Comparison of ENCODE assay signal across 18 cellular contexts in genomic region chr19:35160629-35161433, GRCh38. TPM values are rescaled to one million over a fixed set of nuclear protein-coding genes. Genes with fewer than 3 reads are reported as not detected.
A peak's percentile ranks its signal among the peaks of the same experiment; 100 is the strongest.
DNase-seq lines count a peak whose midpoint lies in the region; ATAC-seq and TF ChIP-seq lines count a peak whose summit lies in the region.
"Had no signal": no experiment of that assay in that cellular context is flagged by ENCODE, and none has a peak within 500 bp of the region (broad histone marks: within the 10 kb centered on the region; RNA-seq: fewer than 3 reads in every experiment).

No MANE protein-coding gene starts in this region.

- TF ChIP-seq POLR2A in HCT116 (IDR thresholded peaks at IDR 0.05; ENCODE audit: borderline replicate concordance, extremely low read depth, insufficient read depth, insufficient read length), result no peak

- peak; percentile 5 for DNase-seq in activated T-cell treated with anti-CD3 and anti-CD28 coated beads, Interleukin-2, amount 50 U/mL, for 1 hour
- no peak for DNase-seq in activated T-cell treated with anti-CD3 and anti-CD28 coated beads, Interleukin-2, amount 50 U/mL, for 4 hours
- no peak for DNase-seq in HCT116 (ENCODE audit: low read depth, low spot score)
- no peak for DNase-seq in naive thymus-derived CD4-positive, alpha-beta T cell
- DNase-seq in T-helper 1 cell, result no peak
- no peak for DNase-seq in SW480 (ENCODE audit: low spot score)
- DNase-seq: activated CD4-positive, alpha-beta T cell treated with anti-CD3 and anti-CD28 coated beads, Interleukin-2, amount 10 ng/mL, durations not matched to agents 7 days and 5 days; HCEC 1CT; heart right ventricle; NCI-H1417 treated with DMSO at 0.1 percent for 48 hours; NCI-H524; stimulated activated CD4-positive, alpha-beta T cell treated with anti-CD3 and anti-CD28 coated beads, Interleukin-4, amount 100 ng/mL, for 1 hour had no signal

- H3K27ac Mint-ChIP-seq in naive thymus-derived CD4-positive, alpha-beta T cell, result peak overlapping the region in 7 of 9 donors; percentile 75 to 93 (median 83)
- H3K27ac Mint-ChIP-seq: neural progenitor cell had no signal

- peaks cover 15% of the 10 kb centered on the region; the same call in 1 of the 2 replicates for H3K79me2 ChIP-seq in HCT116 (ENCODE audit: insufficient read depth, low read length)

- H3K27me3 Mint-ChIP-seq in activated T-cell treated with anti-CD3 and anti-CD28 coated beads, Interleukin-2, amount 50 U/mL, for 4 hours (ENCODE audit: low read depth), result no peaks in the 10 kb centered on the region
- H3K27me3 Mint-ChIP-seq in naive thymus-derived CD4-positive, alpha-beta T cell, result no peaks in the 10 kb centered on the region
- H3K27me3 Mint-ChIP-seq: activated CD4-positive, alpha-beta T cell treated with anti-CD3 and anti-CD28 coated beads, Interleukin-2, amount 10 ng/mL, durations not matched to agents 7 days and 5 days had no signal

- BruUV-seq in HCT116 (replicated peaks; lab: Mats Ljungman, UMichigan), result TSS peak; percentile 0

- POLR2A ChIA-PET in HCT116 (lab: Charles Lee), result no interaction called here
- POLR2A ChIA-PET in naive thymus-derived CD4-positive, alpha-beta T cell (lab: Charles Lee), result interaction anchor here (0.6 to 2.7 kb wide), 10 partner anchors 9 to 144 kb away, joined by 3 to 11 read pairs (median 4); no protein-coding TSS in a partner anchor

- no peak overlapping the region for H3K4me2 ChIP-seq in HCT116 (ENCODE audit: low read length)
- H3K4me2 ChIP-seq: neural progenitor cell, smooth muscle cell had no signal

- H3K4me1 Mint-ChIP-seq in activated T-cell treated with anti-CD3 and anti-CD28 coated beads, Interleukin-2, amount 50 U/mL, for 4 hours (ENCODE audit: low read depth), result peaks cover 58% of the 10 kb centered on the region
- H3K4me1 Mint-ChIP-seq in naive thymus-derived CD4-positive, alpha-beta T cell, result peaks cover 31 to 64% (median 53%) of the 10 kb centered on the region in 7 donors
- H3K4me1 Mint-ChIP-seq: neural progenitor cell had no signal

- no peak overlapping the region for H3K9ac ChIP-seq in HCT116 (ENCODE audit: low read length)
- H3K9ac ChIP-seq: neural progenitor cell had no signal

- peaks cover 13 to 63% of the 10 kb centered on the region in 2 experiments for H3K36me3 ChIP-seq in HCT116 (ENCODE audit: control insufficient read depth in 1 of 2, insufficient read depth in 2 of 2, low read length in 2 of 2)
- H3K36me3 ChIP-seq in naive thymus-derived CD4-positive, alpha-beta T cell (ENCODE audit: control insufficient read depth in 2 of 3, insufficient read depth in 3 of 3, low read length in 3 of 3), result peaks cover 58 to 90% (median 67%) of the 10 kb centered on the region in 3 experiments
- H3K36me3 ChIP-seq: breast epithelium, neural progenitor cell had no signal

- H3K4me3 ChIP-seq in HCT116 (replicated peaks in 1 of 2; ENCODE audit: low read depth in 1 of 2, low read length in 2 of 2), result no peak overlapping the region
- H3K4me3 ChIP-seq in naive thymus-derived CD4-positive, alpha-beta T cell (ENCODE audit: low read length), result no peak overlapping the region
- H3K4me3 ChIP-seq: breast epithelium, heart right ventricle, left lung, neural progenitor cell, smooth muscle cell had no signal

- no peak overlapping the region for H2AFZ ChIP-seq in HCT116 (ENCODE audit: low read depth, low read length, poor library complexity, severe bottlenecking)
- H2AFZ ChIP-seq: neural progenitor cell had no signal

- no peak for TF ChIP-seq CTCF in HCT116 (IDR thresholded peaks at IDR 0.05 in 2 of 3, conservative IDR thresholded peaks at IDR 0.05 in 1 of 3; ENCODE audit: borderline replicate concordance in 1 of 3, insufficient read depth in 1 of 3, low read depth in 2 of 3, low read length in 2 of 3)

- H3K9me2 ChIP-seq in HCT116 (ENCODE audit: insufficient read depth), result no peaks in the 10 kb centered on the region

- H3K27ac ChIP-seq in HCT116 (ENCODE audit: low read depth, low read length), result no peak overlapping the region
- no peak overlapping the region for H3K27ac ChIP-seq in naive thymus-derived CD4-positive, alpha-beta T cell (ENCODE audit: low read depth, low read length)
- H3K27ac ChIP-seq: breast epithelium, heart right ventricle, left lung, neural progenitor cell had no signal

- no peaks in the 10 kb centered on the region for H3K27me3 ChIP-seq in HCT116 (ENCODE audit: insufficient read depth, low read length)
- no peaks in the 10 kb centered on the region for H3K27me3 ChIP-seq in naive thymus-derived CD4-positive, alpha-beta T cell (ENCODE audit: control insufficient read depth in 2 of 2, insufficient read depth in 2 of 2, low read length in 2 of 2)
- H3K27me3 ChIP-seq: breast epithelium, left lung had no signal

- RAD21 ChIA-PET in HCT116 (lab: Charles Lee; ENCODE audit: low non-redundant PET in 1 of 2, low total read pairs in 2 of 2, uncharacterized antibody in 2 of 2, unreplicated experiment in 2 of 2), result interaction anchor here in 1 of 2 experiments (0.9 kb wide), 1 partner anchor 20 kb away, joined by 3 read pairs; no protein-coding TSS in a partner anchor

- intact Hi-C loops in HCT116 (cut with micrococcal nuclease), result loop anchor here (5.0 kb wide), 1 partner anchor 86 kb away; the partner anchor contains the start of gene LSR
- intact Hi-C loops in naive thymus-derived CD4-positive, alpha-beta T cell (cut with micrococcal nuclease), result no loop called here

- no peak overlapping the region for H3K4me3 Mint-ChIP-seq in activated T-cell treated with anti-CD3 and anti-CD28 coated beads, Interleukin-2, amount 50 U/mL, for 4 hours
- H3K4me3 Mint-ChIP-seq in naive thymus-derived CD4-positive, alpha-beta T cell, result no peak overlapping the region
- H3K4me3 Mint-ChIP-seq: activated CD4-positive, alpha-beta T cell treated with anti-CD3 and anti-CD28 coated beads, Interleukin-2, amount 10 ng/mL, durations not matched to agents 7 days and 5 days; neural progenitor cell had no signal

- peaks cover 31 to 58% of the 10 kb centered on the region in 2 experiments for H3K4me1 ChIP-seq in HCT116 (ENCODE audit: control insufficient read depth in 1 of 2, insufficient read depth in 2 of 2, low read length in 2 of 2)
- H3K4me1 ChIP-seq in naive thymus-derived CD4-positive, alpha-beta T cell (ENCODE audit: control insufficient read depth in 2 of 2, insufficient read depth in 2 of 2, low read length in 2 of 2), result peaks cover 17 to 24% of the 10 kb centered on the region in 2 donors
- H3K4me1 ChIP-seq: breast epithelium, neural progenitor cell had no signal

- no peak for ATAC-seq in activated T-cell treated with anti-CD3 and anti-CD28 coated beads, Interleukin-2, amount 50 U/mL, for 4 hours
- ATAC-seq in HCT116, result no peak
- ATAC-seq in naive thymus-derived CD4-positive, alpha-beta T cell, result no peak
- ATAC-seq: heart right ventricle, left lung had no signal

- H4K20me1 ChIP-seq in HCT116 (ENCODE audit: insufficient read depth), result no peaks in the 10 kb centered on the region

- H3K9me3 Mint-ChIP-seq in activated T-cell treated with anti-CD3 and anti-CD28 coated beads, Interleukin-2, amount 50 U/mL, for 4 hours, result peaks cover 9% of the 10 kb centered on the region
- peaks cover 0 to 36% (median 14%) of the 10 kb centered on the region in 11 donors for H3K9me3 Mint-ChIP-seq in naive thymus-derived CD4-positive, alpha-beta T cell

- CTCF ChIA-PET in HCT116 (lab: Charles Lee), result no interaction called here
- CTCF ChIA-PET in naive thymus-derived CD4-positive, alpha-beta T cell (lab: Charles Lee), result interaction anchor here (0.9 to 1.5 kb wide), 2 partner anchors 15 to 58 kb away, joined by 3 to 6 read pairs; no protein-coding TSS in a partner anchor

- H3K36me3 Mint-ChIP-seq in activated T-cell treated with anti-CD3 and anti-CD28 coated beads, Interleukin-2, amount 50 U/mL, for 4 hours (ENCODE audit: insufficient read depth), result peaks cover 79% of the 10 kb centered on the region
- peaks cover 38 to 93% (median 84%) of the 10 kb centered on the region in 5 donors for H3K36me3 Mint-ChIP-seq in naive thymus-derived CD4-positive, alpha-beta T cell
- H3K36me3 Mint-ChIP-seq: neural progenitor cell had no signal

- TF ChIP-seq RAD21 in HCT116 (IDR thresholded peaks at IDR 0.05; ENCODE audit: low read depth), result no peak

- peaks cover 0 to 4% of the 10 kb centered on the region in 2 experiments; a peak in 1 of 4 replicates for H3K9me3 ChIP-seq in HCT116 (ENCODE audit: control insufficient read depth in 1 of 2, insufficient read depth in 1 of 2, low read depth in 1 of 2, low read length in 2 of 2)
- peaks cover 0 to 23% (median 3%) of the 10 kb centered on the region in 3 experiments for H3K9me3 ChIP-seq in naive thymus-derived CD4-positive, alpha-beta T cell (ENCODE audit: control insufficient read depth in 2 of 3, low read length in 3 of 3)

TF ChIP-seq in HCT116, 20 proteins besides CTCF, POLR2A, EP300 and RAD21 (continues in another document):
- TF ChIP-seq FOSL1 (IDR thresholded peaks at IDR 0.05; ENCODE audit: low read depth), result no peak

RNA-seq across cellular contexts. Expression of gene FXYD5, which starts 6.3 kb away (rescaled TPM):
- total RNA-seq in activated T-cell treated with anti-CD3 and anti-CD28 coated beads, Interleukin-2, amount 50 U/mL, for 4 hours, result 100 to 1,000 TPM; 363 to 466 (median 421) TPM
- 123 TPM for total RNA-seq in HCT116 (2021; ENCODE audit: unreplicated experiment)
- 416 TPM in 2 replicates for polyA plus RNA-seq in HCT116 (2012)
- 100 to 1,000 TPM; 362 to 458 (median 387) TPM for total RNA-seq in naive thymus-derived CD4-positive, alpha-beta T cell
- 100 to 1,000 TPM; 464 to 575 TPM for polyA plus RNA-seq in naive thymus-derived CD4-positive, alpha-beta T cell

RNA-seq across cellular contexts. Expression of gene FXYD7, which starts 17.8 kb away (rescaled TPM):
- under 1 TPM in 1 of 3 donors, not detected in 2; 0.48 TPM for total RNA-seq in activated T-cell treated with anti-CD3 and anti-CD28 coated beads, Interleukin-2, amount 50 U/mL, for 4 hours
- 0.71 TPM for total RNA-seq in HCT116 (2021; ENCODE audit: unreplicated experiment)
- 0.46 and 0.52 TPM in 2 replicates for polyA plus RNA-seq in HCT116 (2012)
- total RNA-seq in naive thymus-derived CD4-positive, alpha-beta T cell, result 10 to 100 TPM in 1 of 5 experiments, 1 to 10 TPM in 4; 1.8 to 13.2 (median 3.5) TPM
- 1 to 10 TPM; 2.1 to 2.6 TPM for polyA plus RNA-seq in naive thymus-derived CD4-positive, alpha-beta T cell
- total RNA-seq: breast epithelium, endothelial cell of umbilical vein, left lung, smooth muscle cell had no signal
- polyA plus RNA-seq: endothelial cell of umbilical vein, smooth muscle cell had no signal

RNA-seq across cellular contexts. Expression of gene FXYD1, which starts 22.2 kb away (rescaled TPM):
- 1 to 10 TPM in 2 of 3 donors, under 1 TPM in 1; 0.95 to 1.6 (median 1.4) TPM for total RNA-seq in activated T-cell treated with anti-CD3 and anti-CD28 coated beads, Interleukin-2, amount 50 U/mL, for 4 hours
- total RNA-seq in HCT116 (2021; ENCODE audit: unreplicated experiment), result 7.8 TPM
- 8.7 and 12.0 TPM in 2 replicates for polyA plus RNA-seq in HCT116 (2012)
- 1 to 10 TPM in 1 of 5 experiments, under 1 TPM in 2, not detected in 2; 0.46 to 1.2 (median 0.78) TPM for total RNA-seq in naive thymus-derived CD4-positive, alpha-beta T cell
- under 1 TPM in 1 of 2 donors, not detected in 1; 0.91 TPM for polyA plus RNA-seq in naive thymus-derived CD4-positive, alpha-beta T cell
- total RNA-seq: endothelial cell of umbilical vein had no signal
- polyA plus RNA-seq: endothelial cell of umbilical vein had no signal

RNA-seq across cellular contexts. Expression of gene LGI4, which starts 26.0 kb away (rescaled TPM):
- under 1 TPM in 1 of 3 donors, not detected in 2; 0.14 TPM for total RNA-seq in activated T-cell treated with anti-CD3 and anti-CD28 coated beads, Interleukin-2, amount 50 U/mL, for 4 hours
- total RNA-seq in HCT116 (2021; ENCODE audit: unreplicated experiment), result 0.32 TPM
- 0.94 and 1.4 TPM in 2 replicates for polyA plus RNA-seq in HCT116 (2012)
- 1 to 10 TPM in 1 of 5 experiments, under 1 TPM in 4; 0.19 to 1.6 (median 0.51) TPM for total RNA-seq in naive thymus-derived CD4-positive, alpha-beta T cell
- polyA plus RNA-seq in naive thymus-derived CD4-positive, alpha-beta T cell, result not detected
- total RNA-seq: endothelial cell of umbilical vein had no signal
- polyA plus RNA-seq: endothelial cell of umbilical vein had no signal

RNA-seq across cellular contexts. Expression of gene FXYD3, which starts 45.2 kb away (rescaled TPM):
- total RNA-seq in activated T-cell treated with anti-CD3 and anti-CD28 coated beads, Interleukin-2, amount 50 U/mL, for 4 hours, result under 1 TPM; 0.23 to 0.63 (median 0.41) TPM
- 17.4 TPM for total RNA-seq in HCT116 (2021; ENCODE audit: unreplicated experiment)
- 28.6 and 32.2 TPM in 2 replicates for polyA plus RNA-seq in HCT116 (2012)
- total RNA-seq in naive thymus-derived CD4-positive, alpha-beta T cell, result not detected
- not detected for polyA plus RNA-seq in naive thymus-derived CD4-positive, alpha-beta T cell
- total RNA-seq: activated CD4-positive, alpha-beta T cell treated with anti-CD3 and anti-CD28 coated beads, Interleukin-2, amount 10 ng/mL, durations not matched to agents 7 days and 5 days; endothelial cell of umbilical vein had no signal
- polyA plus RNA-seq: BJ, endothelial cell of umbilical vein had no signal
